In the genomic region with DNA sequence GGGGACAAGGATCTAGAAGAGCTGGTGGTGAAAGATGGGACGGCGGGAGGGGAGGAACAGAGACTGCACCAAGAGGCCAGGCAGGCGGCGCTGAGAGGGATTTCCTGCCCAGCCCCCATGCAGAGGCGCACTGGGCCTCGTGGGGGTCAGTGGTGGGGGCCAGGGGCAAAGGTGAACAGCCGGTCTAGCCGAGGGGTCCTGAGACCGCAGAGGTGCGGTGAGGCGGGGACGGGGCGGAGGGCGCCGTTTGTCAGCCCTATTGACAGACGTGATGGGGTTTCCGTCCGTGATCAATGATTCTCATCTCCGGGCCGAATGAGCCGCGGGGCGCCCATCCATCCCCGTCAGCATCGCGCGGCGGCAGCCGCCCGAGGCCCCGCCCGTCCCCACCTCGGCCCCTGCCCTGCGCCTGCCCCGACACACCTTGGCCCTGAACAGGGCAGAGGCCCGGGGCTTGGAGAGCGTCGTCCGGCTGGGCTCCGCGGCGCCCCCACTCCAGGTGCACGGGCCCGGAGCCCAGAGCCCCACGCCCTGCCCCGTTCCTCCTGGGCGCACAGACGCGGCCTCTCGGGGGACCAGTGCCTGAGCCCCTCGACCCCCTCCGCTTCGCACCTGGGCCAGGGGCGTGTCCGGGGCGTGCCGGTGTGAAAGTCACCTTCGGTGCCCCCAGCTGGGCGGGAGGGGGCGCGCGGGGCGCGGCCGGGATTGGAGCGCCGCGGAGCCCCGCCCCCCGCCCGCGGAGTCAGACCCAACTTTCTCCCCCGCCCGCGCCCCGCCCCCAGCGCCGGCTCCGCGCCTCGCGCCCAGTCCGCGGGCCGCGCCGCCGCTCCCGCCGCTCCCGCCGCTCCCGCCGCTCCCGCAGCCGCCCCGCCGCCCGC, we compare ENCODE assay signal across 1 cellular context.
TF ChIP-seq lines count a peak whose summit lies in the region.

NXPH4 (plus strand) TSS at position 781 of the 878 bp plus-strand sequence. CDS start 176 bp downstream, outside the sequence.

TF ChIP-seq in SK-N-SH, 30 proteins besides CTCF, POLR2A, EP300 and RAD21 (continued from another document):
- TF ChIP-seq ZBTB33 (IDR thresholded peaks at IDR 0.05; ENCODE audit: borderline replicate concordance, low read depth) (no peak), PBX3 (IDR thresholded peaks at IDR 0.05) (no peak), RXRA (IDR thresholded peaks at IDR 0.05; ENCODE audit: borderline replicate concordance, low read depth) (no peak), RCOR1 (IDR thresholded peaks at IDR 0.05; ENCODE audit: low read length) (no peak), CHD2 (IDR thresholded peaks at IDR 0.05; ENCODE audit: low read length, partially characterized antibody) (no peak), FOSL2 (IDR thresholded peaks at IDR 0.05; ENCODE audit: borderline replicate concordance, low read depth) (no peak), RFX5 (IDR thresholded peaks at IDR 0.05; ENCODE audit: low read length) (no peak), TAF1 (IDR thresholded peaks at IDR 0.05; ENCODE audit: borderline replicate concordance, low read depth, low read length) (no peak), GABPA (IDR thresholded peaks at IDR 0.05; ENCODE audit: low read depth) (no peak), USF1 (IDR thresholded peaks at IDR 0.05; ENCODE audit: borderline replicate concordance, low read depth) (no peak), MEF2A (IDR thresholded peaks at IDR 0.05; ENCODE audit: borderline replicate concordance, low read depth) (no peak), FOXM1 (IDR thresholded peaks at IDR 0.05; ENCODE audit: low read depth) (no peak)
- TF ChIP-seq, protein P1, sequence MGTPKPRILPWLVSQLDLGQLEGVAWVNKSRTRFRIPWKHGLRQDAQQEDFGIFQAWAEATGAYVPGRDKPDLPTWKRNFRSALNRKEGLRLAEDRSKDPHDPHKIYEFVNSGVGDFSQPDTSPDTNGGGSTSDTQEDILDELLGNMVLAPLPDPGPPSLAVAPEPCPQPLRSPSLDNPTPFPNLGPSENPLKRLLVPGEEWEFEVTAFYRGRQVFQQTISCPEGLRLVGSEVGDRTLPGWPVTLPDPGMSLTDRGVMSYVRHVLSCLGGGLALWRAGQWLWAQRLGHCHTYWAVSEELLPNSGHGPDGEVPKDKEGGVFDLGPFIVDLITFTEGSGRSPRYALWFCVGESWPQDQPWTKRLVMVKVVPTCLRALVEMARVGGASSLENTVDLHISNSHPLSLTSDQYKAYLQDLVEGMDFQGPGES (IDR thresholded peaks at IDR 0.05; ENCODE audit: low read depth, low read length), result no peak
- TF ChIP-seq, protein P2, sequence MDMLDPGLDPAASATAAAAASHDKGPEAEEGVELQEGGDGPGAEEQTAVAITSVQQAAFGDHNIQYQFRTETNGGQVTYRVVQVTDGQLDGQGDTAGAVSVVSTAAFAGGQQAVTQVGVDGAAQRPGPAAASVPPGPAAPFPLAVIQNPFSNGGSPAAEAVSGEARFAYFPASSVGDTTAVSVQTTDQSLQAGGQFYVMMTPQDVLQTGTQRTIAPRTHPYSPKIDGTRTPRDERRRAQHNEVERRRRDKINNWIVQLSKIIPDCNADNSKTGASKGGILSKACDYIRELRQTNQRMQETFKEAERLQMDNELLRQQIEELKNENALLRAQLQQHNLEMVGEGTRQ (IDR thresholded peaks at IDR 0.05; ENCODE audit: borderline replicate concordance, low read depth, low read length), result no peak
